26 cellular contexts compared by ENCODE assay signal in genomic region chr16:4265676-4266075, GRCh38. TPM values are rescaled to one million over a fixed set of nuclear protein-coding genes. Genes with fewer than 3 reads are reported as not detected.
DNase-seq lines count a peak whose midpoint lies in the region; ATAC-seq and TF ChIP-seq lines count a peak whose summit lies in the region.
"Had no signal": no experiment of that assay in that cellular context is flagged by ENCODE, and none has a peak within 500 bp of the region (broad histone marks: within the 10 kb centered on the region; RNA-seq: fewer than 3 reads in every experiment).

No MANE protein-coding gene starts in this region.

- H2BK120ac ChIP-seq in trophoblast cell (ENCODE audit: insufficient read depth, low read length, poor library complexity): no peak overlapping the region

- no peaks in the 10 kb centered on the region for H3K27me3 ChIP-seq in MG63
- no peaks in the 10 kb centered on the region for H3K27me3 ChIP-seq in trophoblast cell (ENCODE audit: insufficient read depth, low read length)
- no peaks in the 10 kb centered on the region for H3K27me3 ChIP-seq in SJCRH30
- H3K27me3 ChIP-seq: SJSA1, transverse colon had no signal

- no peaks in the 10 kb centered on the region for H3K9me3 ChIP-seq in MG63
- H3K9me3 ChIP-seq in trophoblast cell (ENCODE audit: insufficient read depth, low read depth, low read length): no peaks in the 10 kb centered on the region
- no peaks in the 10 kb centered on the region for H3K9me3 ChIP-seq in SJCRH30 (replicated peaks)
- H3K9me3 ChIP-seq: SJSA1, transverse colon had no signal

- no peaks in the 10 kb centered on the region for H3K27me3 Mint-ChIP-seq in activated CD4-positive, alpha-beta T cell treated with anti-CD3 and anti-CD28 coated beads, Interleukin-2, amount 10 ng/mL, durations not matched to agents 7 days and 5 days
- no peaks in the 10 kb centered on the region for H3K27me3 Mint-ChIP-seq in activated CD4-positive, alpha-beta T cell treated with anti-CD3 and anti-CD28 coated beads for 36 hours
- H3K27me3 Mint-ChIP-seq in immature natural killer cell (ENCODE audit: low read depth in 3 of 3): peaks cover 0 to under 1% (median 0%) of the 10 kb centered on the region in 3 donors

- no peak for TF ChIP-seq POLR2A in erythroblast (IDR thresholded peaks at IDR 0.05; ENCODE audit: low read length)

- H3K36me3 ChIP-seq in MG63 (peaks cover 72% of the 10 kb centered on the region), trophoblast cell (ENCODE audit: control insufficient read depth in 1 of 2, insufficient read depth in 2 of 2, low read length in 2 of 2) (no peaks in the 10 kb centered on the region), SJCRH30 (peaks cover 23% of the 10 kb centered on the region)
- H3K36me3 ChIP-seq: transverse colon had no signal

- no peak overlapping the region for H4K8ac ChIP-seq in trophoblast cell (ENCODE audit: low read depth, low read length)

- no peaks in the 10 kb centered on the region for H3K79me1 ChIP-seq in trophoblast cell (ENCODE audit: low read length)

- no peak overlapping the region for H3K9ac ChIP-seq in trophoblast cell (ENCODE audit: low read length)

- H3K4me2 ChIP-seq in trophoblast cell (ENCODE audit: low read length): no peak overlapping the region

- H3K23ac ChIP-seq in trophoblast cell (ENCODE audit: low read length): no peak overlapping the region

- WGBS in trophoblast cell (ENCODE audit: extremely low coverage, insufficient coverage, insufficient read length): no CpG with 5 or more reads among the region's 7 CpGs

- CTCF ChIA-PET in activated CD4-positive, alpha-beta T cell treated with anti-CD3 and anti-CD28 coated beads, Interleukin-2, amount 10 ng/mL, durations not matched to agents 7 days and 5 days (lab: Charles Lee): interaction anchor here (1.2 to 13.0 kb wide), 2 partner anchors 11 to 52 kb away, joined by 3 to 124 read pairs; no protein-coding TSS in a partner anchor
- CTCF ChIA-PET in activated CD4-positive, alpha-beta T cell treated with anti-CD3 and anti-CD28 coated beads for 36 hours (lab: Charles Lee): interaction anchor here (0.8 to 4.0 kb wide), 4 partner anchors 12 to 137 kb away, joined by 3 to 31 read pairs (median 4); no protein-coding TSS in a partner anchor

- H3K4me1 ChIP-seq in trophoblast cell (ENCODE audit: control insufficient read depth in 1 of 2, insufficient read depth in 2 of 2, low read length in 2 of 2) (peaks cover 4 to 6% of the 10 kb centered on the region in 2 experiments), SJCRH30 (no peaks in the 10 kb centered on the region)

- H2AFZ ChIP-seq in trophoblast cell (ENCODE audit: insufficient read depth, low read length, poor library complexity): no peak overlapping the region

- no peak overlapping the region for H3K14ac ChIP-seq in trophoblast cell (ENCODE audit: low read length)

- intact Hi-C loops in activated CD4-positive, alpha-beta T cell treated with anti-CD3 and anti-CD28 coated beads for 36 hours (cut with DNase I, micrococcal nuclease): no loop called here

- DNase-seq in activated CD4-positive, alpha-beta T cell treated with anti-CD3 and anti-CD28 coated beads, Interleukin-2, amount 10 ng/mL, durations not matched to agents 7 days and 5 days: no peak
- no peak for DNase-seq in activated CD4-positive, alpha-beta T cell treated with anti-CD3 and anti-CD28 coated beads for 36 hours
- DNase-seq in MG63 (peak; percentile 10), erythroblast (lab: John Stamatoyannopoulos, UW) (peak; percentile 21 to 38), trophoblast cell (no peak), immature natural killer cell (no peak), SJCRH30 (no peak)
- DNase-seq: activated CD4-positive, alpha-beta T cell treated with anti-CD3 and anti-CD28 coated beads for 1 hour; activated CD8-positive, alpha-beta memory T cell treated with anti-CD3 and anti-CD28 coated beads for 24 hours; activated naive CD4-positive, alpha-beta T cell treated with anti-CD3 and anti-CD28 coated beads, Interleukin-2, amount 50 U/mL, for 16 hours; activated T-cell treated with anti-CD3 and anti-CD28 coated beads, Interleukin-2, amount 50 U/mL, for 1 hour; DMS153; KBM-7; kidney glomerular epithelial cell; mammary epithelial cell; NCI-H1436 treated with DMSO at 0.1 percent for 48 hours; NCI-H510A treated with DMSO at 0.1 percent for 48 hours; NK-92 treated with Interleukin-12 subunit alpha and Interleukin-12 subunit beta, amount 100 ng/mL, for 24 hours; stimulated activated CD4-positive, alpha-beta T cell treated with anti-CD3 and anti-CD28 coated beads, Interleukin-15, amount 100 ng/mL, for 24 hours; T-helper 1 cell; transverse colon had no signal

- H3K27ac Mint-ChIP-seq in activated CD4-positive, alpha-beta T cell treated with anti-CD3 and anti-CD28 coated beads, Interleukin-2, amount 10 ng/mL, durations not matched to agents 7 days and 5 days: peak overlapping the region; percentile 31
- H3K27ac Mint-ChIP-seq in activated CD4-positive, alpha-beta T cell treated with anti-CD3 and anti-CD28 coated beads for 36 hours: no peak overlapping the region
- H3K27ac Mint-ChIP-seq in immature natural killer cell: no peak overlapping the region

- H3K9me3 Mint-ChIP-seq in activated CD4-positive, alpha-beta T cell treated with anti-CD3 and anti-CD28 coated beads, Interleukin-2, amount 10 ng/mL, durations not matched to agents 7 days and 5 days: no peaks in the 10 kb centered on the region
- no peaks in the 10 kb centered on the region for H3K9me3 Mint-ChIP-seq in activated CD4-positive, alpha-beta T cell treated with anti-CD3 and anti-CD28 coated beads for 36 hours (ENCODE audit: low read depth)
- peaks cover 0 to under 1% (median 0%) of the 10 kb centered on the region in 6 donors for H3K9me3 Mint-ChIP-seq in immature natural killer cell

- no peak overlapping the region for H4K91ac ChIP-seq in trophoblast cell (ENCODE audit: low read depth, low read length)

- no peak overlapping the region for H4K12ac ChIP-seq in trophoblast cell (ENCODE audit: low read depth, low read length)

- H2BK5ac ChIP-seq in trophoblast cell (ENCODE audit: low read depth, low read length, poor library complexity): no peak overlapping the region

- H3K18ac ChIP-seq in trophoblast cell (ENCODE audit: low read length): no peak overlapping the region

- H3K4me3 Mint-ChIP-seq in activated CD4-positive, alpha-beta T cell treated with anti-CD3 and anti-CD28 coated beads, Interleukin-2, amount 10 ng/mL, durations not matched to agents 7 days and 5 days: no peak overlapping the region
- H3K4me3 Mint-ChIP-seq in activated CD4-positive, alpha-beta T cell treated with anti-CD3 and anti-CD28 coated beads for 36 hours: no peak overlapping the region
- H3K4me3 Mint-ChIP-seq in immature natural killer cell: no peak overlapping the region

- H2BK12ac ChIP-seq in trophoblast cell (ENCODE audit: low read length): no peak overlapping the region

- H3K27ac ChIP-seq in trophoblast cell (ENCODE audit: low read depth, low read length) (no peak overlapping the region), SJCRH30 (no peak overlapping the region)
- H3K27ac ChIP-seq: SJSA1 had no signal

- H3K4me1 Mint-ChIP-seq in activated CD4-positive, alpha-beta T cell treated with anti-CD3 and anti-CD28 coated beads, Interleukin-2, amount 10 ng/mL, durations not matched to agents 7 days and 5 days: peaks cover 15% of the 10 kb centered on the region
- peaks cover 14% of the 10 kb centered on the region for H3K4me1 Mint-ChIP-seq in activated CD4-positive, alpha-beta T cell treated with anti-CD3 and anti-CD28 coated beads for 36 hours
- peaks cover 2% of the 10 kb centered on the region in 2 donors for H3K4me1 Mint-ChIP-seq in immature natural killer cell

- H3K4me3 ChIP-seq in MG63 (no peak overlapping the region), trophoblast cell (ENCODE audit: low read depth, low read length) (peak overlapping the region; percentile 38), SJCRH30 (no peak overlapping the region)
- H3K4me3 ChIP-seq: SJSA1, transverse colon had no signal

- H3K36me3 Mint-ChIP-seq in activated CD4-positive, alpha-beta T cell treated with anti-CD3 and anti-CD28 coated beads, Interleukin-2, amount 10 ng/mL, durations not matched to agents 7 days and 5 days (ENCODE audit: low read depth): peaks cover 16% of the 10 kb centered on the region
- H3K36me3 Mint-ChIP-seq in activated CD4-positive, alpha-beta T cell treated with anti-CD3 and anti-CD28 coated beads for 36 hours (ENCODE audit: low read depth): peaks cover 25% of the 10 kb centered on the region
- peaks cover 0 to 5% (median 3%) of the 10 kb centered on the region in 3 donors for H3K36me3 Mint-ChIP-seq in immature natural killer cell

- POLR2A ChIA-PET in activated CD4-positive, alpha-beta T cell treated with anti-CD3 and anti-CD28 coated beads, Interleukin-2, amount 10 ng/mL, durations not matched to agents 7 days and 5 days (lab: Charles Lee): no interaction called here
- POLR2A ChIA-PET in activated CD4-positive, alpha-beta T cell treated with anti-CD3 and anti-CD28 coated beads for 36 hours (lab: Charles Lee): no interaction called here

- H3K4ac ChIP-seq in trophoblast cell (ENCODE audit: low read depth, low read length): no peak overlapping the region

- H2AK5ac ChIP-seq in trophoblast cell (ENCODE audit: low read length): no peak overlapping the region

- H3K79me2 ChIP-seq in trophoblast cell (ENCODE audit: control insufficient read depth, insufficient read depth, low read length, poor library complexity): peaks cover 3% of the 10 kb centered on the region

- ATAC-seq in activated CD4-positive, alpha-beta T cell treated with anti-CD3 and anti-CD28 coated beads for 36 hours: no peak
- no peak for ATAC-seq in GM18502 (IDR thresholded peaks at IDR 0.05; ENCODE audit: poor library complexity, unreplicated experiment)
- ATAC-seq: sciatic nerve had no signal

RNA-seq across cellular contexts. Expression of gene TFAP4, which starts 7.1 kb away (rescaled TPM):
- 10 to 100 TPM; 19.3 to 19.7 TPM for total RNA-seq in activated CD4-positive, alpha-beta T cell treated with anti-CD3 and anti-CD28 coated beads, Interleukin-2, amount 10 ng/mL, durations not matched to agents 7 days and 5 days
- 10 to 100 TPM; 31.0 to 42.4 TPM for total RNA-seq in activated CD4-positive, alpha-beta T cell treated with anti-CD3 and anti-CD28 coated beads for 36 hours
- total RNA-seq in MG63 (2014; rRNA removed; shearing (Covaris generic); ENCODE audit: low replicate concordance): 28.5 and 42.2 TPM in 2 replicates
- polyA plus RNA-seq in trophoblast cell (2013): 4.5 and 4.6 TPM in 2 replicates
- under 1 TPM; 0.16 to 0.69 (median 0.41) TPM for polyA plus RNA-seq in immature natural killer cell
- total RNA-seq in SJCRH30 (2014; rRNA removed; shearing (Covaris generic)): 31.2 and 34.1 TPM in 2 replicates

RNA-seq across cellular contexts. Expression of gene SRL, which starts 23.8 kb away (rescaled TPM):
- not detected for total RNA-seq in activated CD4-positive, alpha-beta T cell treated with anti-CD3 and anti-CD28 coated beads, Interleukin-2, amount 10 ng/mL, durations not matched to agents 7 days and 5 days
- not detected for total RNA-seq in activated CD4-positive, alpha-beta T cell treated with anti-CD3 and anti-CD28 coated beads for 36 hours
- 0.03 TPM in 1 of 2 replicates, not detected in the other for total RNA-seq in MG63 (2014; rRNA removed; shearing (Covaris generic); ENCODE audit: low replicate concordance)
- polyA plus RNA-seq in trophoblast cell (2013): not detected in 2 replicates
- not detected for polyA plus RNA-seq in immature natural killer cell
- total RNA-seq in SJCRH30 (2014; rRNA removed; shearing (Covaris generic)): 68.3 and 71.0 TPM in 2 replicates
- total RNA-seq: HT-29, osteoblast had no signal
- polyA plus RNA-seq: mammary epithelial cell had no signal

RNA-seq across cellular contexts. Expression of gene GLIS2, which starts 50.2 kb away (rescaled TPM):
- under 1 TPM; 0.12 to 0.17 TPM for total RNA-seq in activated CD4-positive, alpha-beta T cell treated with anti-CD3 and anti-CD28 coated beads, Interleukin-2, amount 10 ng/mL, durations not matched to agents 7 days and 5 days
- under 1 TPM; 0.27 to 0.30 TPM for total RNA-seq in activated CD4-positive, alpha-beta T cell treated with anti-CD3 and anti-CD28 coated beads for 36 hours
- total RNA-seq in MG63 (2014; rRNA removed; shearing (Covaris generic); ENCODE audit: low replicate concordance): 0.22 and 2.1 TPM in 2 replicates
- 22.5 and 23.2 TPM in 2 replicates for polyA plus RNA-seq in trophoblast cell (2013)
- polyA plus RNA-seq in immature natural killer cell: not detected
- 1.6 and 1.9 TPM in 2 replicates for total RNA-seq in SJCRH30 (2014; rRNA removed; shearing (Covaris generic))

Comparison
In these comparisons a context has a peak if more than half of its experiments do, and no peak if none do; other contexts are left out.
1. DNase-seq: peak in MG63 (single experiment) and erythroblast (2 of 2); none in activated CD4-positive, alpha-beta T cell treated with anti-CD3 and anti-CD28 coated beads, Interleukin-2, amount 10 ng/mL, durations not matched to agents 7 days and 5 days (single experiment), activated CD4-positive, alpha-beta T cell treated with anti-CD3 and anti-CD28 coated beads for 36 hours (single experiment), trophoblast cell (0 of 2), immature natural killer cell (0 of 3) and SJCRH30 (0 of 2).
2. RNA of gene SRL, which starts 23.8 kb away (total RNA-seq): 68.3 to 71.0 TPM in SJCRH30; 0.03 TPM in MG63, not detected in activated CD4-positive, alpha-beta T cell treated with anti-CD3 and anti-CD28 coated beads, Interleukin-2, amount 10 ng/mL, durations not matched to agents 7 days and 5 days and not detected in activated CD4-positive, alpha-beta T cell treated with anti-CD3 and anti-CD28 coated beads for 36 hours; every median in the first group is over 10 times any median in the second.